ENCODE assay signal across 15 cellular contexts in genomic region chr3:136839556-136839931, GRCh38. TPM values are rescaled to one million over a fixed set of nuclear protein-coding genes. Genes with fewer than 3 reads are reported as not detected.
DNase-seq lines count a peak whose midpoint lies in the region; ATAC-seq, FAIRE-seq and TF ChIP-seq lines count a peak whose summit lies in the region.
"Had no signal": no experiment of that assay in that cellular context is flagged by ENCODE, and none has a peak within 500 bp of the region (broad histone marks: within the 10 kb centered on the region; RNA-seq: fewer than 3 reads in every experiment).

No MANE protein-coding gene starts in this region.

- H3K27me3 Mint-ChIP-seq in activated T-cell treated with anti-CD3 and anti-CD28 coated beads, Interleukin-2, amount 50 U/mL, for 24 hours = no peaks in the 10 kb centered on the region
- H3K27me3 Mint-ChIP-seq: activated naive CD4-positive, alpha-beta T cell treated with anti-CD3 and anti-CD28 coated beads, Interleukin-2, amount 50 U/mL, for 24 hours; effector memory CD8-positive, alpha-beta T cell; stimulated activated naive B cell treated with anti-CD40 and anti-IgM and Interleukin-4, amounts not matched to agents 10 μg/mL and 1 μg/mL and 100 μg/mL, for 72 hours had no signal

- dilution Hi-C loops in endothelial cell of umbilical vein (cut with MboI; ENCODE audit: extremely low pct_ligation_motif_present, low sequenced_read_pairs) = no loop called here

- no peaks in the 10 kb centered on the region for H3K9me3 ChIP-seq in endothelial cell of umbilical vein (replicated peaks; ENCODE audit: control insufficient read depth, insufficient read depth, low read length)
- H3K9me3 ChIP-seq in subcutaneous abdominal adipose tissue (ENCODE audit: control insufficient read depth in 5 of 5, low read length in 5 of 5) = no peaks in the 10 kb centered on the region
- no peaks in the 10 kb centered on the region for H3K9me3 ChIP-seq in effector memory CD4-positive, alpha-beta T cell (ENCODE audit: control insufficient read depth, low read length)

- H3K27me3 ChIP-seq in endothelial cell of umbilical vein (ENCODE audit: control insufficient read depth in 2 of 2, insufficient read depth in 2 of 2, low read length in 2 of 2) = no peaks in the 10 kb centered on the region
- no peaks in the 10 kb centered on the region for H3K27me3 ChIP-seq in subcutaneous abdominal adipose tissue (ENCODE audit: control insufficient read depth in 5 of 5, insufficient read depth in 4 of 5, low read length in 5 of 5)
- no peaks in the 10 kb centered on the region for H3K27me3 ChIP-seq in effector memory CD4-positive, alpha-beta T cell (replicated peaks; ENCODE audit: control insufficient read depth, insufficient read depth, low read length, poor library complexity, severe bottlenecking)

- POLR2A ChIA-PET in endothelial cell of umbilical vein (lab: Charles Lee) = interaction anchor here (1.2 to 1.9 kb wide), 2 partner anchors 21 to 22 kb away, joined by 3 to 8 read pairs; partner anchors contain the start of genes NCK1 and SLC35G2

- FAIRE-seq in endothelial cell of umbilical vein (lab: Jason Lieb, UNC) = no peak
- FAIRE-seq in urothelium cell line (lab: Jason Lieb, UNC) = no peak
- FAIRE-seq: D721Med had no signal

- no peaks in the 10 kb centered on the region for H4K20me1 ChIP-seq in endothelial cell of umbilical vein (replicated peaks; ENCODE audit: control insufficient read depth, extremely low read depth, insufficient read depth, low read length)

- no peak for TF ChIP-seq CTCF in endothelial cell of umbilical vein (IDR thresholded peaks at IDR 0.05; ENCODE audit: extremely low read depth in 1 of 2, insufficient read depth in 1 of 2, low read depth in 1 of 2, low read length in 2 of 2)

- peak overlapping the region; percentile 14 for H3K9ac ChIP-seq in endothelial cell of umbilical vein (replicated peaks; ENCODE audit: extremely low read depth, insufficient read depth, low read length)
- H3K9ac ChIP-seq in subcutaneous abdominal adipose tissue (ENCODE audit: low read length in 5 of 5) = peak overlapping the region in 1 of 5 donors; percentile 1

- no peak overlapping the region for H3K4me3 Mint-ChIP-seq in activated T-cell treated with anti-CD3 and anti-CD28 coated beads, Interleukin-2, amount 50 U/mL, for 24 hours
- H3K4me3 Mint-ChIP-seq: activated naive CD4-positive, alpha-beta T cell treated with anti-CD3 and anti-CD28 coated beads, Interleukin-2, amount 50 U/mL, for 24 hours; effector memory CD8-positive, alpha-beta T cell; stimulated activated naive B cell treated with anti-CD40 and anti-IgM and Interleukin-4, amounts not matched to agents 10 μg/mL and 1 μg/mL and 100 μg/mL, for 72 hours had no signal

- peak overlapping the region; percentile 76 for H3K27ac Mint-ChIP-seq in activated T-cell treated with anti-CD3 and anti-CD28 coated beads, Interleukin-2, amount 50 U/mL, for 24 hours
- H3K27ac Mint-ChIP-seq: activated naive CD4-positive, alpha-beta T cell treated with anti-CD3 and anti-CD28 coated beads, Interleukin-2, amount 50 U/mL, for 24 hours; stimulated activated naive B cell treated with anti-CD40 and anti-IgM and Interleukin-4, amounts not matched to agents 10 μg/mL and 1 μg/mL and 100 μg/mL, for 72 hours had no signal

- H3K4me3 ChIP-seq in endothelial cell of umbilical vein (replicated peaks in 1 of 3; ENCODE audit: insufficient read depth in 1 of 3, low read depth in 1 of 3, low read length in 3 of 3) (no peak overlapping the region), subcutaneous abdominal adipose tissue (ENCODE audit: low read depth in 1 of 5, low read length in 5 of 5) (no peak overlapping the region)
- H3K4me3 ChIP-seq in effector memory CD4-positive, alpha-beta T cell (ENCODE audit: insufficient read depth, low read depth, low read length, poor library complexity, severe bottlenecking) = no peak overlapping the region

- H3K4me1 Mint-ChIP-seq in activated T-cell treated with anti-CD3 and anti-CD28 coated beads, Interleukin-2, amount 50 U/mL, for 24 hours (ENCODE audit: low read depth) = peaks cover 18% of the 10 kb centered on the region

- TF ChIP-seq POLR2A in endothelial cell of umbilical vein (IDR thresholded peaks at IDR 0.05; ENCODE audit: low read depth, low read length) = no peak

- H2AFZ ChIP-seq in endothelial cell of umbilical vein (ENCODE audit: low read depth, low read length) = no peak overlapping the region

- intact Hi-C loops in endothelial cell of umbilical vein (cut with micrococcal nuclease) = loop anchor here (1.0 to 5.0 kb wide), 6 partner anchors 20 to 642 kb away; partner anchors contain the start of genes MSL2, NCK1, SLC35G2 and STAG1

- no peak for DNase-seq in activated T-cell treated with anti-CD3 and anti-CD28 coated beads, Interleukin-2, amount 50 U/mL, for 24 hours
- DNase-seq in activated T-cell treated with anti-CD3 and anti-CD28 coated beads for 4 hours (no peak), OCI-M1 (lab: John Stamatoyannopoulos, UW) (peak; percentile 61), endothelial cell of umbilical vein (ENCODE audit: low read depth, low spot score) (no peak), urothelium cell line (ENCODE audit: low spot score) (no peak)
- DNase-seq in effector memory CD4-positive, alpha-beta T cell = no peak
- DNase-seq: effector memory CD8-positive, alpha-beta T cell; left colon; NK-92 treated with Interleukin-12 subunit alpha and Interleukin-12 subunit beta, amount 100 ng/mL, for 24 hours; SIG-M5; stimulated activated naive B cell treated with anti-CD40 and anti-IgM and Interleukin-4, amounts not matched to agents 10 μg/mL and 1 μg/mL and 100 μg/mL, for 72 hours had no signal

- peaks cover 48% of the 10 kb centered on the region for H3K79me2 ChIP-seq in endothelial cell of umbilical vein (ENCODE audit: control insufficient read depth, insufficient read depth, low read length)

- H3K4me1 ChIP-seq in endothelial cell of umbilical vein (ENCODE audit: control insufficient read depth, extremely low read depth, insufficient read depth, low read length) = peaks cover 54% of the 10 kb centered on the region
- peaks cover 0 to 29% (median 26%) of the 10 kb centered on the region in 5 donors for H3K4me1 ChIP-seq in subcutaneous abdominal adipose tissue (ENCODE audit: control insufficient read depth in 5 of 5, insufficient read depth in 5 of 5, low read length in 5 of 5)
- H3K4me1 ChIP-seq in effector memory CD4-positive, alpha-beta T cell (ENCODE audit: control insufficient read depth, insufficient read depth, low read length, poor library complexity, severe bottlenecking) = no peaks in the 10 kb centered on the region

- BruUV-seq in endothelial cell of umbilical vein (replicated peaks; lab: Mats Ljungman, UMichigan) = no TSS peak

- H3K9me3 Mint-ChIP-seq in activated T-cell treated with anti-CD3 and anti-CD28 coated beads, Interleukin-2, amount 50 U/mL, for 24 hours = no peaks in the 10 kb centered on the region
- H3K9me3 Mint-ChIP-seq: activated naive CD4-positive, alpha-beta T cell treated with anti-CD3 and anti-CD28 coated beads, Interleukin-2, amount 50 U/mL, for 24 hours; effector memory CD8-positive, alpha-beta T cell; stimulated activated naive B cell treated with anti-CD40 and anti-IgM and Interleukin-4, amounts not matched to agents 10 μg/mL and 1 μg/mL and 100 μg/mL, for 72 hours had no signal

- H3K4me2 ChIP-seq in endothelial cell of umbilical vein (ENCODE audit: insufficient read depth, low read length) = peak overlapping the region; percentile 83

- no peaks in the 10 kb centered on the region for H3K9me1 ChIP-seq in endothelial cell of umbilical vein (replicated peaks; ENCODE audit: control insufficient read depth, extremely low read depth, insufficient read depth, low read length)

- peak overlapping the region; percentile 86 for H3K27ac ChIP-seq in endothelial cell of umbilical vein (ENCODE audit: insufficient read depth, low read depth, low read length)
- H3K27ac ChIP-seq in subcutaneous abdominal adipose tissue (ENCODE audit: low read depth, low read length) = peak overlapping the region; percentile 31
- H3K27ac ChIP-seq in effector memory CD4-positive, alpha-beta T cell (ENCODE audit: insufficient read depth, low read length, poor library complexity, severe bottlenecking) = no peak overlapping the region

- no peak for ATAC-seq in HG03108 (IDR thresholded peaks at IDR 0.05; ENCODE audit: unreplicated experiment)
- ATAC-seq: effector memory CD8-positive, alpha-beta T cell; left colon; stimulated activated naive B cell treated with anti-CD40 and anti-IgM and Interleukin-4, amounts not matched to agents 10 μg/mL and 1 μg/mL and 100 μg/mL, for 72 hours had no signal

- peaks cover 25% of the 10 kb centered on the region for H3K36me3 Mint-ChIP-seq in activated T-cell treated with anti-CD3 and anti-CD28 coated beads, Interleukin-2, amount 50 U/mL, for 24 hours (ENCODE audit: low read depth)

- H3K36me3 ChIP-seq in endothelial cell of umbilical vein (ENCODE audit: control insufficient read depth in 2 of 2, extremely low read depth in 1 of 2, insufficient read depth in 2 of 2, low read length in 2 of 2) (no peaks in the 10 kb centered on the region), subcutaneous abdominal adipose tissue (ENCODE audit: control insufficient read depth in 5 of 5, insufficient read depth in 5 of 5, low read length in 5 of 5) (peaks cover 0 to 6% (median 2%) of the 10 kb centered on the region in 5 donors)
- peaks cover 3% of the 10 kb centered on the region for H3K36me3 ChIP-seq in effector memory CD4-positive, alpha-beta T cell (ENCODE audit: control insufficient read depth, insufficient read depth, low read length)

- CTCF ChIA-PET in endothelial cell of umbilical vein (lab: Charles Lee) = interaction anchor here (1.0 to 3.0 kb wide), 8 partner anchors 13 to 294 kb away, joined by 3 to 28 read pairs (median 5); partner anchors contain the start of genes NCK1 and STAG1

RNA-seq across cellular contexts. Expression of gene SLC35G2, which starts 20.6 kb away (rescaled TPM):
- total RNA-seq in endothelial cell of umbilical vein = 17.7 and 19.4 TPM in 2 replicates
- 19.6 and 23.9 TPM in 2 replicates for polyA plus RNA-seq in endothelial cell of umbilical vein
- polyA plus RNA-seq in endothelial cell of umbilical vein (2011; cell fraction: cytosol; rRNA removed) = 13.1 and 14.1 TPM in 2 replicates
- 48.0 and 48.6 TPM in 2 replicates for polyA plus RNA-seq in endothelial cell of umbilical vein (2011; cell fraction: nucleus; rRNA removed)
- 14.4 and 15.4 TPM in 2 replicates for polyA plus RNA-seq in endothelial cell of umbilical vein (2012)
- polyA minus RNA-seq in endothelial cell of umbilical vein = 21.1 and 26.1 TPM in 2 replicates
- 5.7 TPM for polyA minus RNA-seq in endothelial cell of umbilical vein (2011; cell fraction: cytosol; rRNA and poly(A)+ RNA removed)
- polyA minus RNA-seq in endothelial cell of umbilical vein (2011; cell fraction: nucleus; rRNA and poly(A)+ RNA removed) = 23.6 and 25.1 TPM in 2 replicates

RNA-seq across cellular contexts. Expression of gene NCK1, which starts 22.5 kb away (rescaled TPM):
- total RNA-seq in endothelial cell of umbilical vein = 45.1 and 52.2 TPM in 2 replicates
- 13.6 and 19.3 TPM in 2 replicates for polyA plus RNA-seq in endothelial cell of umbilical vein
- 38.4 and 41.2 TPM in 2 replicates for polyA plus RNA-seq in endothelial cell of umbilical vein (2011; cell fraction: cytosol; rRNA removed)
- 34.6 and 44.7 TPM in 2 replicates for polyA plus RNA-seq in endothelial cell of umbilical vein (2011; cell fraction: nucleus; rRNA removed)
- 40.2 and 49.7 TPM in 2 replicates for polyA plus RNA-seq in endothelial cell of umbilical vein (2012)
- polyA minus RNA-seq in endothelial cell of umbilical vein = 38.0 and 39.3 TPM in 2 replicates
- polyA minus RNA-seq in endothelial cell of umbilical vein (2011; cell fraction: cytosol; rRNA and poly(A)+ RNA removed) = 23.4 TPM
- polyA minus RNA-seq in endothelial cell of umbilical vein (2011; cell fraction: nucleus; rRNA and poly(A)+ RNA removed) = 62.4 and 73.0 TPM in 2 replicates
